Comparison of ENCODE assay signal across 2 cellular contexts in genomic region chr16:12090162-12090552, GRCh38.
TF ChIP-seq lines count a peak whose summit lies in the region.

No MANE protein-coding gene starts in this region.

TF ChIP-seq in IMR-90, 13 proteins besides CTCF, POLR2A, EP300 and RAD21:
- TF ChIP-seq USF2 (IDR thresholded peaks at IDR 0.05; ENCODE audit: low read depth, low read length) = no peak

TF ChIP-seq in endothelial cell of umbilical vein, 7 proteins besides CTCF, POLR2A, EP300 and RAD21:
- TF ChIP-seq EZH2 (IDR thresholded peaks at IDR 0.05; ENCODE audit: borderline replicate concordance, low read depth, low read length, severe bottlenecking) (no peak), JUN (IDR thresholded peaks at IDR 0.05; ENCODE audit: borderline replicate concordance, insufficient read depth, insufficient read length, low read depth) (no peak), MYC (IDR thresholded peaks at IDR 0.05; ENCODE audit: low read depth, low read length) (no peak), FOS (IDR thresholded peaks at IDR 0.05; ENCODE audit: borderline replicate concordance, insufficient read depth, low read length) (no peak), GATA2 (IDR thresholded peaks at IDR 0.05; ENCODE audit: insufficient read depth, insufficient read length, low read depth, low read length) (no peak), MAX (IDR thresholded peaks at IDR 0.05; ENCODE audit: insufficient read depth, insufficient read length) (no peak), POLR2AphosphoS5 (IDR thresholded peaks at IDR 0.05; ENCODE audit: insufficient read depth, low read depth, low read length) (no peak)
